ENCODE assay signal across 1 cellular context in the genomic region with DNA sequence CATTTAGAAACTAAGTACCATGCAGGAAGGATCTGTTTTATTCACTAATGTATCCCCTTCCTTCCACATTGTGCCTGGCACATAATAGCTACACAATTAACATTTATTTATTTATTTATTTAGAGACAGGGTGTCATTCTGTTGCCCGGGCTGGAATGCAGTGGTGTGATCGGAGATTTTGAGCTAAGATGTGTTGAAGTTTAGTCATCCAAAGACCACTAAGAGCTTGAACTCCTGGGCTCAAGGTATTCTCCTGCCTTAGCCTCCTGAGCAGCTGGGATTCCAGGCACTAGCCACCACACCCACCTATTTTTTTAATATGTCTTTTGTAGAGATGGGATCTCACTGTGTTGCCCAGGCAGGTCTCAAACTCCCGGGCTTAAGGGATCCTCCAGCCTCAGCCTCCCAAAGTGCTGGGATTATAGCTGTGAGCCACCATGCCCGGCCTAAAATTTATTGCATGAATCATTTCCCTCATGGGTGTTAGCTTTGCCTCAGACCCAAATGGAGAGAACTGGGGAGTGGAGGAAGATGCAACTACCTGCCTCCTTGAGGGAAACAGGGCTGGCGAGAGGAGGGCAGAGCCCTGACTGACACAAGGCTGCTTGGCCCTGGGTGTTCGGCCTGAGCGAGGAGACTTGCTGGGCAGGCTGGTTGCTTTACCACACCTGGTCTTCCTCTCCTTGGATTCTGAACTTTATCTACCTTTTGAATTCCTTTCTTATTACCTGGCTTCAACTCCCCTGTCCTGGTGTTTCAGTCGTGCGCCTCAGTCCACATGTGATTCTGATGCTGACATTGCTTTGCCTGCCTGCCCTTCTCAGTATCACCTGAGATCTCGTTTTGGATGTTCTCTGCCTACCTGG.
TF ChIP-seq lines count a peak whose summit lies in the region.

No MANE protein-coding gene starts in this region.

TF ChIP-seq in HepG2, 621 proteins besides CTCF, POLR2A, EP300 and RAD21:
- TF ChIP-seq ZBTB2 (CRISPR knock-in tag; IDR thresholded peaks at IDR 0.05; ENCODE audit: low read depth) (no peak), ZBTB1 (CRISPR knock-in tag; IDR thresholded peaks at IDR 0.05; ENCODE audit: borderline replicate concordance) (no peak), ZNF121 (CRISPR knock-in tag; IDR thresholded peaks at IDR 0.05) (peak; percentile 53; the same call in 1 of the 2 replicates), FOXC1 (CRISPR knock-in tag; IDR thresholded peaks at IDR 0.05; ENCODE audit: borderline replicate concordance) (0 out of 2 replicates have a peak, but pooled peaks have one; percentile 43), YEATS4 (CRISPR knock-in tag; IDR thresholded peaks at IDR 0.05; ENCODE audit: borderline replicate concordance) (no peak), ZNF574 (CRISPR knock-in tag; IDR thresholded peaks at IDR 0.05) (no peak), IKZF5 (CRISPR knock-in tag; IDR thresholded peaks at IDR 0.05) (no peak)
- TF ChIP-seq, protein P1, sequence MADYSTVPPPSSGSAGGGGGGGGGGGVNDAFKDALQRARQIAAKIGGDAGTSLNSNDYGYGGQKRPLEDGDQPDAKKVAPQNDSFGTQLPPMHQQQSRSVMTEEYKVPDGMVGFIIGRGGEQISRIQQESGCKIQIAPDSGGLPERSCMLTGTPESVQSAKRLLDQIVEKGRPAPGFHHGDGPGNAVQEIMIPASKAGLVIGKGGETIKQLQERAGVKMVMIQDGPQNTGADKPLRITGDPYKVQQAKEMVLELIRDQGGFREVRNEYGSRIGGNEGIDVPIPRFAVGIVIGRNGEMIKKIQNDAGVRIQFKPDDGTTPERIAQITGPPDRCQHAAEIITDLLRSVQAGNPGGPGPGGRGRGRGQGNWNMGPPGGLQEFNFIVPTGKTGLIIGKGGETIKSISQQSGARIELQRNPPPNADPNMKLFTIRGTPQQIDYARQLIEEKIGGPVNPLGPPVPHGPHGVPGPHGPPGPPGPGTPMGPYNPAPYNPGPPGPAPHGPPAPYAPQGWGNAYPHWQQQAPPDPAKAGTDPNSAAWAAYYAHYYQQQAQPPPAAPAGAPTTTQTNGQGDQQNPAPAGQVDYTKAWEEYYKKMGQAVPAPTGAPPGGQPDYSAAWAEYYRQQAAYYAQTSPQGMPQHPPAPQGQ (CRISPR knock-in tag; IDR thresholded peaks at IDR 0.05; ENCODE audit: borderline replicate concordance), result no peak
- TF ChIP-seq, protein P2, sequence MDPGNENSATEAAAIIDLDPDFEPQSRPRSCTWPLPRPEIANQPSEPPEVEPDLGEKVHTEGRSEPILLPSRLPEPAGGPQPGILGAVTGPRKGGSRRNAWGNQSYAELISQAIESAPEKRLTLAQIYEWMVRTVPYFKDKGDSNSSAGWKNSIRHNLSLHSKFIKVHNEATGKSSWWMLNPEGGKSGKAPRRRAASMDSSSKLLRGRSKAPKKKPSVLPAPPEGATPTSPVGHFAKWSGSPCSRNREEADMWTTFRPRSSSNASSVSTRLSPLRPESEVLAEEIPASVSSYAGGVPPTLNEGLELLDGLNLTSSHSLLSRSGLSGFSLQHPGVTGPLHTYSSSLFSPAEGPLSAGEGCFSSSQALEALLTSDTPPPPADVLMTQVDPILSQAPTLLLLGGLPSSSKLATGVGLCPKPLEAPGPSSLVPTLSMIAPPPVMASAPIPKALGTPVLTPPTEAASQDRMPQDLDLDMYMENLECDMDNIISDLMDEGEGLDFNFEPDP (CRISPR knock-in tag; conservative IDR thresholded peaks at IDR 0.05), result 0 out of 2 replicates have a peak, but pooled peaks have one; percentile 80
